ENCODE assay signal across 1 cellular context in the genomic region with DNA sequence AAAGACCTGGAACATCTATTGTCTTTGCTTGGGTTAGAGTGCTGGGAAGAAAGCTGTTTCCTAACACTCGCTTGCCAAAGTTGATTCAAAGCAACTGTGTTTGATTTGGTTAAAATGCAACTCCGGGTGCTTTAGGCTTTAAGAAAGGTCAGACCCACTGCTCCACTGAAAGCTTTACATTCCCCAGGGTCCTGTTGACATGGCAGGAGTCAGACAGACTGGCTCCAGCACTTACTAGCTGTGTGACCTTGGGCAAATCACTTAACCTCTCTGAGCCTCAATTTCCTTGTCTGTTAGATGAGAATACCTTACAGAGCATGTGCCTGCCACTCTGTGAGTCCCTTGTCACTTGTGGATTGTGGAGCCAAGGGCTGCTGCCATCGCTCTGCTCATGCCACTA.
TF ChIP-seq lines count a peak whose summit lies in the region.

No MANE protein-coding gene starts in this region.

TF ChIP-seq in H1, 55 proteins besides CTCF, POLR2A, EP300 and RAD21 (continued from another document):
- no peak for TF ChIP-seq SP1 (IDR thresholded peaks at IDR 0.05; ENCODE audit: low read depth, low read length)
TF ChIP-seq in H1: peak in this region for 1.
